ENCODE assay signal across 30 cellular contexts in genomic region chr2:104321141-104321799, GRCh38.
DNase-seq lines count a peak whose midpoint lies in the region; ATAC-seq and TF ChIP-seq lines count a peak whose summit lies in the region.
"Had no signal": no experiment of that assay in that cellular context is flagged by ENCODE, and none has a peak within 500 bp of the region (broad histone marks: within the 10 kb centered on the region; RNA-seq: fewer than 3 reads in every experiment).

No MANE protein-coding gene starts in this region.

- no peak overlapping the region for H3K9ac ChIP-seq in endodermal cell (ENCODE audit: extremely low read depth, low read length, poor library complexity, severe bottlenecking)
- H3K9ac ChIP-seq in mammary epithelial cell (ENCODE audit: insufficient read depth, low read length): no peak overlapping the region
- H3K9ac ChIP-seq: BLaER1 treated with 17β-estradiol and CSF1 and Interleukin-3, amounts not matched to agents 10 nM and 100 nM had no signal

- H3K9me3 Mint-ChIP-seq in endodermal cell: no peaks in the 10 kb centered on the region
- H3K9me3 Mint-ChIP-seq in neural crest cell: no peaks in the 10 kb centered on the region
- no peaks in the 10 kb centered on the region for H3K9me3 Mint-ChIP-seq in type B pancreatic cell
- H3K9me3 Mint-ChIP-seq: activated naive CD8-positive, alpha-beta T cell treated with anti-CD3 and anti-CD28 coated beads for 36 hours; activated T-cell treated with anti-CD3 and anti-CD28 coated beads, Interleukin-2, amount 50 U/mL, for 4 hours had no signal

- no peaks in the 10 kb centered on the region for H3K4me1 ChIP-seq in endodermal cell (ENCODE audit: control insufficient read depth, insufficient read depth, low read length)
- H3K4me1 ChIP-seq in mammary epithelial cell (ENCODE audit: insufficient read depth, low read length): no peaks in the 10 kb centered on the region
- H3K4me1 ChIP-seq: BLaER1 treated with 17β-estradiol and CSF1 and Interleukin-3, amounts not matched to agents 10 nM and 100 nM; transverse colon had no signal

- no peak overlapping the region for H2AFZ ChIP-seq in mammary epithelial cell (ENCODE audit: low read depth, low read length)

- peak overlapping the region; percentile 73 for H3K27ac ChIP-seq in endodermal cell (ENCODE audit: low read depth, low read length)
- no peak overlapping the region for H3K27ac ChIP-seq in mammary epithelial cell (ENCODE audit: insufficient read depth, low read depth, low read length)
- H3K27ac ChIP-seq: BLaER1 treated with 17β-estradiol and CSF1 and Interleukin-3, amounts not matched to agents 10 nM and 100 nM; heart left ventricle; transverse colon had no signal

- in situ Hi-C loops in mammary epithelial cell (cut with MboI; ENCODE audit: low sequenced_read_pairs in 2 of 2) (no loop called here), KBM-7 (cut with MboI; ENCODE audit: low pct_unique_long_range_greater_than_20kb, low sequenced_read_pairs) (no loop called here)

- ATAC-seq in T-helper 17 cell: no peak
- ATAC-seq: activated CD8-positive, alpha-beta memory T cell treated with anti-CD3 and anti-CD28 coated beads, Interleukin-2, amount 10 ng/mL, durations not matched to agents 7 days and 5 days; activated T-cell treated with anti-CD3 and anti-CD28 coated beads, Interleukin-2, amount 50 U/mL, for 4 hours; esophagus mucosa; heart left ventricle; natural killer cell treated with Interleukin-12 subunit alpha and Interleukin-12 subunit beta and Interleukin-15 and Interleukin-18, amount 100 ng/mL, for 72 hours; SK-N-SH treated with all-trans-retinoic acid at 6 μM for 48 hours; stimulated activated effector memory CD8-positive, alpha-beta T cell treated with anti-CD3 and anti-CD28 coated beads, Interleukin-12 subunit alpha, Interleukin-12 subunit beta, amount 100 ng/mL, for 72 hours had no signal

- H3K27ac Mint-ChIP-seq in T-helper 17 cell: no peak overlapping the region
- H3K27ac Mint-ChIP-seq in endodermal cell: no peak overlapping the region
- peak overlapping the region; percentile 60 for H3K27ac Mint-ChIP-seq in neural crest cell (ENCODE audit: unreplicated experiment)
- no peak overlapping the region for H3K27ac Mint-ChIP-seq in type B pancreatic cell
- H3K27ac Mint-ChIP-seq: activated CD8-positive, alpha-beta memory T cell treated with anti-CD3 and anti-CD28 coated beads, Interleukin-2, amount 10 ng/mL, durations not matched to agents 7 days and 5 days; activated naive CD8-positive, alpha-beta T cell treated with anti-CD3 and anti-CD28 coated beads for 36 hours; natural killer cell treated with Interleukin-12 subunit alpha and Interleukin-12 subunit beta and Interleukin-15 and Interleukin-18, amount 100 ng/mL, for 72 hours; stimulated activated effector memory CD8-positive, alpha-beta T cell treated with anti-CD3 and anti-CD28 coated beads, Interleukin-12 subunit alpha, Interleukin-12 subunit beta, amount 100 ng/mL, for 72 hours had no signal

- intact Hi-C loops in mammary epithelial cell (cut with micrococcal nuclease): no loop called here

- H3K4me3 ChIP-seq in endodermal cell (ENCODE audit: low read length): no peak overlapping the region
- no peak overlapping the region for H3K4me3 ChIP-seq in mammary epithelial cell (replicated peaks in 1 of 3; ENCODE audit: insufficient read depth in 1 of 3, low read depth in 2 of 3, low read length in 3 of 3)
- H3K4me3 ChIP-seq: BLaER1 treated with 17β-estradiol and CSF1 and Interleukin-3, amounts not matched to agents 10 nM and 100 nM; heart left ventricle; transverse colon had no signal

- H3K27me3 Mint-ChIP-seq in T-helper 17 cell: peaks cover 6% of the 10 kb centered on the region
- no peaks in the 10 kb centered on the region for H3K27me3 Mint-ChIP-seq in endodermal cell (ENCODE audit: insufficient read depth)
- H3K27me3 Mint-ChIP-seq in neural crest cell (ENCODE audit: low read depth): no peaks in the 10 kb centered on the region
- peaks cover 89% of the 10 kb centered on the region for H3K27me3 Mint-ChIP-seq in type B pancreatic cell

- H3K36me3 ChIP-seq in endodermal cell (ENCODE audit: control insufficient read depth, insufficient read depth, low read length) (no peaks in the 10 kb centered on the region), mammary epithelial cell (ENCODE audit: insufficient read depth, low read length) (no peaks in the 10 kb centered on the region)
- H3K36me3 ChIP-seq: BLaER1 treated with 17β-estradiol and CSF1 and Interleukin-3, amounts not matched to agents 10 nM and 100 nM; heart left ventricle; transverse colon had no signal

- H3K9me3 ChIP-seq in T-helper 17 cell (ENCODE audit: control insufficient read depth, low read length, poor library complexity, severe bottlenecking) (no peaks in the 10 kb centered on the region), endodermal cell (ENCODE audit: control insufficient read depth, low read length) (no peaks in the 10 kb centered on the region), mammary epithelial cell (replicated peaks; ENCODE audit: insufficient read depth, low read length) (peaks cover 36% of the 10 kb centered on the region)
- H3K9me3 ChIP-seq: BLaER1 treated with 17β-estradiol and CSF1 and Interleukin-3, amounts not matched to agents 10 nM and 100 nM; heart left ventricle; transverse colon had no signal

- CTCF ChIA-PET in mammary epithelial cell (lab: Charles Lee; ENCODE audit: low non-redundant PET): no interaction called here

- dilution Hi-C loops in mammary epithelial cell (cut with HindIII; ENCODE audit: low sequenced_read_pairs): no loop called here

- H3K4me3 Mint-ChIP-seq in T-helper 17 cell (peak overlapping the region; percentile 2), endodermal cell (no peak overlapping the region), neural crest cell (no peak overlapping the region), type B pancreatic cell (peak overlapping the region; percentile 59)
- H3K4me3 Mint-ChIP-seq: activated CD8-positive, alpha-beta memory T cell treated with anti-CD3 and anti-CD28 coated beads, Interleukin-2, amount 10 ng/mL, durations not matched to agents 7 days and 5 days; activated naive CD8-positive, alpha-beta T cell treated with anti-CD3 and anti-CD28 coated beads for 36 hours; activated T-cell treated with anti-CD3 and anti-CD28 coated beads, Interleukin-2, amount 50 U/mL, for 4 hours; natural killer cell treated with Interleukin-12 subunit alpha and Interleukin-12 subunit beta and Interleukin-15 and Interleukin-18, amount 100 ng/mL, for 72 hours; stimulated activated effector memory CD8-positive, alpha-beta T cell treated with anti-CD3 and anti-CD28 coated beads, Interleukin-12 subunit alpha, Interleukin-12 subunit beta, amount 100 ng/mL, for 72 hours had no signal

- no peaks in the 10 kb centered on the region for H4K20me1 ChIP-seq in mammary epithelial cell (ENCODE audit: insufficient read depth, low read length)
- H4K20me1 ChIP-seq: BLaER1 treated with 17β-estradiol and CSF1 and Interleukin-3, amounts not matched to agents 10 nM and 100 nM had no signal

- no peaks in the 10 kb centered on the region for H3K79me2 ChIP-seq in mammary epithelial cell (ENCODE audit: insufficient read depth, low read length)

- H3K36me3 Mint-ChIP-seq in T-helper 17 cell (ENCODE audit: low read depth): no peaks in the 10 kb centered on the region
- no peaks in the 10 kb centered on the region for H3K36me3 Mint-ChIP-seq in endodermal cell (ENCODE audit: low read depth)
- H3K36me3 Mint-ChIP-seq in neural crest cell (ENCODE audit: low read depth): no peaks in the 10 kb centered on the region
- H3K36me3 Mint-ChIP-seq in type B pancreatic cell: no peaks in the 10 kb centered on the region
- H3K36me3 Mint-ChIP-seq: activated CD8-positive, alpha-beta memory T cell treated with anti-CD3 and anti-CD28 coated beads, Interleukin-2, amount 10 ng/mL, durations not matched to agents 7 days and 5 days; activated naive CD8-positive, alpha-beta T cell treated with anti-CD3 and anti-CD28 coated beads for 36 hours; natural killer cell treated with Interleukin-12 subunit alpha and Interleukin-12 subunit beta and Interleukin-15 and Interleukin-18, amount 100 ng/mL, for 72 hours; stimulated activated effector memory CD8-positive, alpha-beta T cell treated with anti-CD3 and anti-CD28 coated beads, Interleukin-12 subunit alpha, Interleukin-12 subunit beta, amount 100 ng/mL, for 72 hours had no signal

- DNase-seq in T-helper 17 cell: no peak
- DNase-seq in endodermal cell: no peak
- peak; percentile 16 for DNase-seq in neural crest cell (ENCODE audit: low read depth, low spot score)
- DNase-seq in type B pancreatic cell (ENCODE audit: extremely low spot score, unreplicated experiment): no peak
- DNase-seq in mammary epithelial cell: no peak
- DNase-seq in KBM-7: no peak
- no peak for DNase-seq in RPMI8226
- DNase-seq: activated CD4-positive, alpha-beta T cell treated with anti-CD3 and anti-CD28 coated beads, Interleukin-2, amount 50 U/mL, for 4 hours; activated CD8-positive, alpha-beta memory T cell treated with anti-CD3 and anti-CD28 coated beads, Interleukin-2, amount 10 ng/mL, durations not matched to agents 7 days and 5 days; activated gamma-delta T cell; activated naive CD8-positive, alpha-beta T cell treated with anti-CD3 and anti-CD28 coated beads for 36 hours; activated T-cell treated with anti-CD3 and anti-CD28 coated beads, Interleukin-2, amount 50 U/mL, for 4 hours; COR-L47; cortex of kidney; DMS53; foreskin fibroblast; heart left ventricle; kidney; NCI-H1048; NCI-H1694 treated with DMSO at 0.1 percent for 48 hours; NCI-H2171; NCI-H510A treated with DMSO at 0.1 percent for 48 hours; OCI-M1; T-helper 2 cell; transverse colon had no signal

- no peaks in the 10 kb centered on the region for H3K4me1 Mint-ChIP-seq in T-helper 17 cell
- H3K4me1 Mint-ChIP-seq in endodermal cell: peaks cover 2% of the 10 kb centered on the region
- H3K4me1 Mint-ChIP-seq in neural crest cell: peaks cover 34% of the 10 kb centered on the region
- H3K4me1 Mint-ChIP-seq in type B pancreatic cell (ENCODE audit: unreplicated experiment): peaks cover 17% of the 10 kb centered on the region
- H3K4me1 Mint-ChIP-seq: activated CD8-positive, alpha-beta memory T cell treated with anti-CD3 and anti-CD28 coated beads, Interleukin-2, amount 10 ng/mL, durations not matched to agents 7 days and 5 days; activated naive CD8-positive, alpha-beta T cell treated with anti-CD3 and anti-CD28 coated beads for 36 hours; stimulated activated effector memory CD8-positive, alpha-beta T cell treated with anti-CD3 and anti-CD28 coated beads, Interleukin-12 subunit alpha, Interleukin-12 subunit beta, amount 100 ng/mL, for 72 hours had no signal

- BruUV-seq in mammary epithelial cell (replicated peaks; lab: Mats Ljungman, UMichigan): no TSS peak

- H3K4me2 ChIP-seq in mammary epithelial cell (ENCODE audit: insufficient read depth, low read depth, low read length): no peak overlapping the region
- H3K4me2 ChIP-seq: BLaER1 treated with 17β-estradiol and CSF1 and Interleukin-3, amounts not matched to agents 10 nM and 100 nM had no signal

- TF ChIP-seq CTCF in endodermal cell (conservative IDR thresholded peaks at IDR 0.05) (no peak), neural crest cell (conservative IDR thresholded peaks at IDR 0.05) (no peak), type B pancreatic cell (conservative IDR thresholded peaks at IDR 0.05) (no peak), mammary epithelial cell (conservative IDR thresholded peaks at IDR 0.05 in 1 of 2, IDR thresholded peaks at IDR 0.05 in 1 of 2; ENCODE audit: extremely low read depth in 1 of 2, insufficient read depth in 1 of 2, low read depth in 1 of 2, low read length in 2 of 2) (no peak)

- 89 to 93% methylated on average over 7 to 9 of the region's 9 CpGs for WGBS in endodermal cell (ENCODE audit: insufficient coverage in 1 of 2, insufficient read length in 1 of 2), 2 experiments
- 77% methylated on average over 9 of the region's 9 CpGs for WGBS in mammary epithelial cell (ENCODE audit: low coverage, missing lambda C conversion rate)

- H3K27me3 ChIP-seq in endodermal cell (ENCODE audit: control insufficient read depth, insufficient read depth, low read length, poor library complexity, severe bottlenecking) (no peaks in the 10 kb centered on the region), mammary epithelial cell (ENCODE audit: insufficient read depth, low read length) (no peaks in the 10 kb centered on the region)
- H3K27me3 ChIP-seq: BLaER1 treated with 17β-estradiol and CSF1 and Interleukin-3, amounts not matched to agents 10 nM and 100 nM had no signal

Comparison
In these comparisons a context has a peak if more than half of its experiments do, and no peak if none do; other contexts are left out.
1. H3K4me3 Mint-ChIP-seq: peak in T-helper 17 cell (single experiment) and type B pancreatic cell (single experiment); none in endodermal cell (single experiment) and neural crest cell (single experiment).